ENCODE assay signal across 14 cellular contexts in genomic region chr6:167184301-167184700, GRCh38. TPM values are rescaled to one million over a fixed set of nuclear protein-coding genes. Genes with fewer than 3 reads are reported as not detected.
"Had no signal": no experiment of that assay in that cellular context is flagged by ENCODE, and none has a peak within 500 bp of the region (broad histone marks: within the 10 kb centered on the region; RNA-seq: fewer than 3 reads in every experiment).

No MANE protein-coding gene starts in this region.

RNA-seq across cellular contexts. Expression of gene GPR31, which starts 26.5 kb away (rescaled TPM):
- total RNA-seq: subcutaneous adipose tissue, suprapubic skin, temporal lobe, thoracic aorta, thyroid gland, tibial nerve, transverse colon, upper lobe of left lung, upper lobe of right lung, ureter, urinary bladder, uterus, vagina had no signal
- polyA plus RNA-seq: stomach, urinary bladder had no signal
